ENCODE assay signal across 1 cellular context in the genomic region with DNA sequence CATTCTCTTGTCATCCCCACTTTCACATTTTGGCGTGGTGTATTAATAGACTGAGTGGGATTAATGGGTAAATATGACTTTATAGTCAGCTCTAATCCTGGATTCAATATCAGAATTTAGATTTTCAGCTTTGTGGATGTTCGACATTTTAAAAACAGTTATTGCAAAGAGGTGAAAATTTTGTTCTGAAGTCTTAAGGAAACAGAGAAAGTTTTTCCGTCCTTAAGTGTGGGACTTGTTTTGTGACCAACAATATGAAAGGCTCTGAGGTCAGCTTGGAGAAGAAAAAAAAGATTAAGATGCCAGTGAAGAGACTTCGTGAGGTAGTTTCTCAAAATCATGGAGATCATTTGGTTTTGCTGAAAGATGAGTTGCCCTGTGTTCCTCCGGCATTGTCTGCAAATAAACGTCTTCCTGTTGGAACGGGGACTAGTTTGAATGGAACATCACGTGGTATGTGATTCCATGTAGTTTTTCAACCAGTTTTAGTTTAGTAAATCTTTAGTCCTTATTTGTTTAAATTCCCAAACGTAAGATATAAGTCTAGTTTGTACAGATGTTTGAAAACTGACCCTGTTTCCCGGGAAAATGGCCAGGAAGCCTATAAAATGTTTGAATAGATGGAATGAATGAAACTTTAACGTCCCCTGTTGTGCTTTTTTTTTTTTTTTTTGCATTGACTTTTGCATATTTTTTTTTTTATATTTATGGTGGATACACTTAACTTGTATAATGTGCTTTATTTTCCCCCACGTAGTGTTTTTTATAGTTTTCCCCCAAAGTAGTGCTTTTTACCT.
TF ChIP-seq lines count a peak whose summit lies in the region.

No MANE protein-coding gene starts in this region.

TF ChIP-seq in GM12878, 131 proteins besides CTCF, POLR2A, EP300 and RAD21 (continues in another document):
- TF ChIP-seq, protein P1, sequence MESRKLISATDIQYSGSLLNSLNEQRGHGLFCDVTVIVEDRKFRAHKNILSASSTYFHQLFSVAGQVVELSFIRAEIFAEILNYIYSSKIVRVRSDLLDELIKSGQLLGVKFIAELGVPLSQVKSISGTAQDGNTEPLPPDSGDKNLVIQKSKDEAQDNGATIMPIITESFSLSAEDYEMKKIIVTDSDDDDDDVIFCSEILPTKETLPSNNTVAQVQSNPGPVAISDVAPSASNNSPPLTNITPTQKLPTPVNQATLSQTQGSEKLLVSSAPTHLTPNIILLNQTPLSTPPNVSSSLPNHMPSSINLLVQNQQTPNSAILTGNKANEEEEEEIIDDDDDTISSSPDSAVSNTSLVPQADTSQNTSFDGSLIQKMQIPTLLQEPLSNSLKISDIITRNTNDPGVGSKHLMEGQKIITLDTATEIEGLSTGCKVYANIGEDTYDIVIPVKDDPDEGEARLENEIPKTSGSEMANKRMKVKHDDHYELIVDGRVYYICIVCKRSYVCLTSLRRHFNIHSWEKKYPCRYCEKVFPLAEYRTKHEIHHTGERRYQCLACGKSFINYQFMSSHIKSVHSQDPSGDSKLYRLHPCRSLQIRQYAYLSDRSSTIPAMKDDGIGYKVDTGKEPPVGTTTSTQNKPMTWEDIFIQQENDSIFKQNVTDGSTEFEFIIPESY (IDR thresholded peaks at IDR 0.05), result no peak
- TF ChIP-seq SREBF1 (IDR thresholded peaks at IDR 0.05; ENCODE audit: low read length), result no peak
- no peak for TF ChIP-seq SPI1 (IDR thresholded peaks at IDR 0.05; ENCODE audit: borderline replicate concordance, insufficient read depth, low read depth, low read length)
- 0 out of 2 replicates have a peak, but pooled peaks have one; percentile 17 for TF ChIP-seq PML (IDR thresholded peaks at IDR 0.05; ENCODE audit: low read length)
- TF ChIP-seq, protein P2, sequence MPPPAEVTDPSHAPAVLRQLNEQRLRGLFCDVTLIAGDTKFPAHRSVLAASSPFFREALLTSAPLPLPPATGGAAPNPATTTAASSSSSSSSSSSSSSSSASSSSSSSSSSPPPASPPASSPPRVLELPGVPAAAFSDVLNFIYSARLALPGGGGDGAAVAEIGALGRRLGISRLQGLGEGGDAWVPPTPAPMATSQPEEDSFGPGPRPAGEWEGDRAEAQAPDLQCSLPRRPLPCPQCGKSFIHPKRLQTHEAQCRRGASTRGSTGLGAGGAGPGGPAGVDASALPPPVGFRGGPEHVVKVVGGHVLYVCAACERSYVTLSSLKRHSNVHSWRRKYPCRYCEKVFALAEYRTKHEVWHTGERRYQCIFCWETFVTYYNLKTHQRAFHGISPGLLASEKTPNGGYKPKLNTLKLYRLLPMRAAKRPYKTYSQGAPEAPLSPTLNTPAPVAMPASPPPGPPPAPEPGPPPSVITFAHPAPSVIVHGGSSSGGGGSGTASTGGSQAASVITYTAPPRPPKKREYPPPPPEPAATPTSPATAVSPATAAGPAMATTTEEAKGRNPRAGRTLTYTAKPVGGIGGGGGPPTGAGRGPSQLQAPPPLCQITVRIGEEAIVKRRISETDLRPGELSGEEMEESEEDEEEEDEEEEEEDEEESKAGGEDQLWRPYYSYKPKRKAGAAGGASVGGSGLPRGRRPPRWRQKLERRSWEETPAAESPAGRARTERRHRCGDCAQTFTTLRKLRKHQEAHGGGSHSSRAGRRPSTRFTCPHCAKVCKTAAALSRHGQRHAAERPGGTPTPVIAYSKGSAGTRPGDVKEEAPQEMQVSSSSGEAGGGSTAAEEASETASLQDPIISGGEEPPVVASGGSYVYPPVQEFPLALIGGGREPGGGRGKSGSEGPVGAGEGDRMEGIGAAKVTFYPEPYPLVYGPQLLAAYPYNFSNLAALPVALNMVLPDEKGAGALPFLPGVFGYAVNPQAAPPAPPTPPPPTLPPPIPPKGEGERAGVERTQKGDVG (CRISPR knock-in tag; IDR thresholded peaks at IDR 0.05), result no peak
- TF ChIP-seq, protein P3, sequence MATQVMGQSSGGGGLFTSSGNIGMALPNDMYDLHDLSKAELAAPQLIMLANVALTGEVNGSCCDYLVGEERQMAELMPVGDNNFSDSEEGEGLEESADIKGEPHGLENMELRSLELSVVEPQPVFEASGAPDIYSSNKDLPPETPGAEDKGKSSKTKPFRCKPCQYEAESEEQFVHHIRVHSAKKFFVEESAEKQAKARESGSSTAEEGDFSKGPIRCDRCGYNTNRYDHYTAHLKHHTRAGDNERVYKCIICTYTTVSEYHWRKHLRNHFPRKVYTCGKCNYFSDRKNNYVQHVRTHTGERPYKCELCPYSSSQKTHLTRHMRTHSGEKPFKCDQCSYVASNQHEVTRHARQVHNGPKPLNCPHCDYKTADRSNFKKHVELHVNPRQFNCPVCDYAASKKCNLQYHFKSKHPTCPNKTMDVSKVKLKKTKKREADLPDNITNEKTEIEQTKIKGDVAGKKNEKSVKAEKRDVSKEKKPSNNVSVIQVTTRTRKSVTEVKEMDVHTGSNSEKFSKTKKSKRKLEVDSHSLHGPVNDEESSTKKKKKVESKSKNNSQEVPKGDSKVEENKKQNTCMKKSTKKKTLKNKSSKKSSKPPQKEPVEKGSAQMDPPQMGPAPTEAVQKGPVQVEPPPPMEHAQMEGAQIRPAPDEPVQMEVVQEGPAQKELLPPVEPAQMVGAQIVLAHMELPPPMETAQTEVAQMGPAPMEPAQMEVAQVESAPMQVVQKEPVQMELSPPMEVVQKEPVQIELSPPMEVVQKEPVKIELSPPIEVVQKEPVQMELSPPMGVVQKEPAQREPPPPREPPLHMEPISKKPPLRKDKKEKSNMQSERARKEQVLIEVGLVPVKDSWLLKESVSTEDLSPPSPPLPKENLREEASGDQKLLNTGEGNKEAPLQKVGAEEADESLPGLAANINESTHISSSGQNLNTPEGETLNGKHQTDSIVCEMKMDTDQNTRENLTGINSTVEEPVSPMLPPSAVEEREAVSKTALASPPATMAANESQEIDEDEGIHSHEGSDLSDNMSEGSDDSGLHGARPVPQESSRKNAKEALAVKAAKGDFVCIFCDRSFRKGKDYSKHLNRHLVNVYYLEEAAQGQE (IDR thresholded peaks at IDR 0.05; ENCODE audit: low read depth, low read length), result no peak
- no peak for TF ChIP-seq SRF (IDR thresholded peaks at IDR 0.05; ENCODE audit: low read depth in 2 of 2, low read length in 2 of 2)
- no peak for TF ChIP-seq SMAD5 (IDR thresholded peaks at IDR 0.05; ENCODE audit: low read depth)
- TF ChIP-seq, protein P4, sequence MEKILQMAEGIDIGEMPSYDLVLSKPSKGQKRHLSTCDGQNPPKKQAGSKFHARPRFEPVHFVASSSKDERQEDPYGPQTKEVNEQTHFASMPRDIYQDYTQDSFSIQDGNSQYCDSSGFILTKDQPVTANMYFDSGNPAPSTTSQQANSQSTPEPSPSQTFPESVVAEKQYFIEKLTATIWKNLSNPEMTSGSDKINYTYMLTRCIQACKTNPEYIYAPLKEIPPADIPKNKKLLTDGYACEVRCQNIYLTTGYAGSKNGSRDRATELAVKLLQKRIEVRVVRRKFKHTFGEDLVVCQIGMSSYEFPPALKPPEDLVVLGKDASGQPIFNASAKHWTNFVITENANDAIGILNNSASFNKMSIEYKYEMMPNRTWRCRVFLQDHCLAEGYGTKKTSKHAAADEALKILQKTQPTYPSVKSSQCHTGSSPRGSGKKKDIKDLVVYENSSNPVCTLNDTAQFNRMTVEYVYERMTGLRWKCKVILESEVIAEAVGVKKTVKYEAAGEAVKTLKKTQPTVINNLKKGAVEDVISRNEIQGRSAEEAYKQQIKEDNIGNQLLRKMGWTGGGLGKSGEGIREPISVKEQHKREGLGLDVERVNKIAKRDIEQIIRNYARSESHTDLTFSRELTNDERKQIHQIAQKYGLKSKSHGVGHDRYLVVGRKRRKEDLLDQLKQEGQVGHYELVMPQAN (conservative IDR thresholded peaks at IDR 0.05), result 0 out of 2 replicates have a peak, but pooled peaks have one; percentile 2
- TF ChIP-seq PAX8 (IDR thresholded peaks at IDR 0.05), result 0 out of 2 replicates have a peak, but pooled peaks have one; percentile 54
- TF ChIP-seq, protein P5, sequence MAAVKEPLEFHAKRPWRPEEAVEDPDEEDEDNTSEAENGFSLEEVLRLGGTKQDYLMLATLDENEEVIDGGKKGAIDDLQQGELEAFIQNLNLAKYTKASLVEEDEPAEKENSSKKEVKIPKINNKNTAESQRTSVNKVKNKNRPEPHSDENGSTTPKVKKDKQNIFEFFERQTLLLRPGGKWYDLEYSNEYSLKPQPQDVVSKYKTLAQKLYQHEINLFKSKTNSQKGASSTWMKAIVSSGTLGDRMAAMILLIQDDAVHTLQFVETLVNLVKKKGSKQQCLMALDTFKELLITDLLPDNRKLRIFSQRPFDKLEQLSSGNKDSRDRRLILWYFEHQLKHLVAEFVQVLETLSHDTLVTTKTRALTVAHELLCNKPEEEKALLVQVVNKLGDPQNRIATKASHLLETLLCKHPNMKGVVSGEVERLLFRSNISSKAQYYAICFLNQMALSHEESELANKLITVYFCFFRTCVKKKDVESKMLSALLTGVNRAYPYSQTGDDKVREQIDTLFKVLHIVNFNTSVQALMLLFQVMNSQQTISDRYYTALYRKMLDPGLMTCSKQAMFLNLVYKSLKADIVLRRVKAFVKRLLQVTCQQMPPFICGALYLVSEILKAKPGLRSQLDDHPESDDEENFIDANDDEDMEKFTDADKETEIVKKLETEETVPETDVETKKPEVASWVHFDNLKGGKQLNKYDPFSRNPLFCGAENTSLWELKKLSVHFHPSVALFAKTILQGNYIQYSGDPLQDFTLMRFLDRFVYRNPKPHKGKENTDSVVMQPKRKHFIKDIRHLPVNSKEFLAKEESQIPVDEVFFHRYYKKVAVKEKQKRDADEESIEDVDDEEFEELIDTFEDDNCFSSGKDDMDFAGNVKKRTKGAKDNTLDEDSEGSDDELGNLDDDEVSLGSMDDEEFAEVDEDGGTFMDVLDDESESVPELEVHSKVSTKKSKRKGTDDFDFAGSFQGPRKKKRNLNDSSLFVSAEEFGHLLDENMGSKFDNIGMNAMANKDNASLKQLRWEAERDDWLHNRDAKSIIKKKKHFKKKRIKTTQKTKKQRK (IDR thresholded peaks at IDR 0.05; ENCODE audit: low read depth, low read length), result no peak
- TF ChIP-seq CBFB (IDR thresholded peaks at IDR 0.05; ENCODE audit: low read depth), result no peak
- no peak; the same call in 1 of the 2 replicates for TF ChIP-seq SIN3A (IDR thresholded peaks at IDR 0.05; ENCODE audit: low read depth, low read length)
- no peak for TF ChIP-seq SMAD1 (IDR thresholded peaks at IDR 0.05; ENCODE audit: low read depth, partially characterized antibody)
- TF ChIP-seq ZNF207 (IDR thresholded peaks at IDR 0.05; ENCODE audit: borderline replicate concordance), result no peak
- no peak for TF ChIP-seq MEF2B (IDR thresholded peaks at IDR 0.05; ENCODE audit: partially characterized antibody, poor library complexity, severe bottlenecking)
- TF ChIP-seq, protein P6, sequence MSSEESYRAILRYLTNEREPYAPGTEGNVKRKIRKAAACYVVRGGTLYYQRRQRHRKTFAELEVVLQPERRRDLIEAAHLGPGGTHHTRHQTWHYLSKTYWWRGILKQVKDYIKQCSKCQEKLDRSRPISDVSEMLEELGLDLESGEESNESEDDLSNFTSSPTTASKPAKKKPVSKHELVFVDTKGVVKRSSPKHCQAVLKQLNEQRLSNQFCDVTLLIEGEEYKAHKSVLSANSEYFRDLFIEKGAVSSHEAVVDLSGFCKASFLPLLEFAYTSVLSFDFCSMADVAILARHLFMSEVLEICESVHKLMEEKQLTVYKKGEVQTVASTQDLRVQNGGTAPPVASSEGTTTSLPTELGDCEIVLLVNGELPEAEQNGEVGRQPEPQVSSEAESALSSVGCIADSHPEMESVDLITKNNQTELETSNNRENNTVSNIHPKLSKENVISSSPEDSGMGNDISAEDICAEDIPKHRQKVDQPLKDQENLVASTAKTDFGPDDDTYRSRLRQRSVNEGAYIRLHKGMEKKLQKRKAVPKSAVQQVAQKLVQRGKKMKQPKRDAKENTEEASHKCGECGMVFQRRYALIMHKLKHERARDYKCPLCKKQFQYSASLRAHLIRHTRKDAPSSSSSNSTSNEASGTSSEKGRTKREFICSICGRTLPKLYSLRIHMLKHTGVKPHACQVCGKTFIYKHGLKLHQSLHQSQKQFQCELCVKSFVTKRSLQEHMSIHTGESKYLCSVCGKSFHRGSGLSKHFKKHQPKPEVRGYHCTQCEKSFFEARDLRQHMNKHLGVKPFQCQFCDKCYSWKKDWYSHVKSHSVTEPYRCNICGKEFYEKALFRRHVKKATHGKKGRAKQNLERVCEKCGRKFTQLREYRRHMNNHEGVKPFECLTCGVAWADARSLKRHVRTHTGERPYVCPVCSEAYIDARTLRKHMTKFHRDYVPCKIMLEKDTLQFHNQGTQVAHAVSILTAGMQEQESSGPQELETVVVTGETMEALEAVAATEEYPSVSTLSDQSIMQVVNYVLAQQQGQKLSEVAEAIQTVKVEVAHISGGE (CRISPR knock-in tag; IDR thresholded peaks at IDR 0.05), result peak; percentile 41; the same call in 1 of the 2 replicates
- TF ChIP-seq MTA3 (IDR thresholded peaks at IDR 0.05; ENCODE audit: borderline replicate concordance, low read length), result no peak
- TF ChIP-seq MYB (IDR thresholded peaks at IDR 0.05; ENCODE audit: borderline replicate concordance, low read depth, low read length), result no peak
- no peak for TF ChIP-seq FOXK2 (IDR thresholded peaks at IDR 0.05)
- TF ChIP-seq, protein P7, sequence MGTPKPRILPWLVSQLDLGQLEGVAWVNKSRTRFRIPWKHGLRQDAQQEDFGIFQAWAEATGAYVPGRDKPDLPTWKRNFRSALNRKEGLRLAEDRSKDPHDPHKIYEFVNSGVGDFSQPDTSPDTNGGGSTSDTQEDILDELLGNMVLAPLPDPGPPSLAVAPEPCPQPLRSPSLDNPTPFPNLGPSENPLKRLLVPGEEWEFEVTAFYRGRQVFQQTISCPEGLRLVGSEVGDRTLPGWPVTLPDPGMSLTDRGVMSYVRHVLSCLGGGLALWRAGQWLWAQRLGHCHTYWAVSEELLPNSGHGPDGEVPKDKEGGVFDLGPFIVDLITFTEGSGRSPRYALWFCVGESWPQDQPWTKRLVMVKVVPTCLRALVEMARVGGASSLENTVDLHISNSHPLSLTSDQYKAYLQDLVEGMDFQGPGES (IDR thresholded peaks at IDR 0.05), result no peak
- TF ChIP-seq JUNB (IDR thresholded peaks at IDR 0.05), result no peak
- no peak for TF ChIP-seq EZH2 (IDR thresholded peaks at IDR 0.05; ENCODE audit: borderline replicate concordance, control insufficient read depth, low read depth, low read length)
- no peak for TF ChIP-seq WRNIP1 (IDR thresholded peaks at IDR 0.05; ENCODE audit: borderline replicate concordance, low read depth, low read length)
- no peak for TF ChIP-seq BMI1 (IDR thresholded peaks at IDR 0.05; ENCODE audit: borderline replicate concordance)
- 0 out of 2 replicates have a peak, but pooled peaks have one; percentile 9 for TF ChIP-seq TBL1XR1 (IDR thresholded peaks at IDR 0.05; ENCODE audit: low read depth, low read length)
- TF ChIP-seq SIX5 (IDR thresholded peaks at IDR 0.05; ENCODE audit: low read depth, low read length, severe bottlenecking), result no peak
- TF ChIP-seq ZNF384 (IDR thresholded peaks at IDR 0.05; ENCODE audit: borderline replicate concordance, low read depth, low read length), result no peak
